Comparison of ENCODE assay signal across 9 cellular contexts in genomic region chr1:16204634-16205332, GRCh38. TPM values are rescaled to one million over a fixed set of nuclear protein-coding genes. Genes with fewer than 3 reads are reported as not detected.
DNase-seq lines count a peak whose midpoint lies in the region; ATAC-seq lines count a peak whose summit lies in the region.
"Had no signal": no experiment of that assay in that cellular context is flagged by ENCODE, and none has a peak within 500 bp of the region (broad histone marks: within the 10 kb centered on the region; RNA-seq: fewer than 3 reads in every experiment).

No MANE protein-coding gene starts in this region.

- ATAC-seq in naive thymus-derived CD8-positive, alpha-beta T cell, result no peak
- no peak for ATAC-seq in HG03196 (IDR thresholded peaks at IDR 0.05; ENCODE audit: unreplicated experiment)

- H4K8ac ChIP-seq in trophoblast cell (ENCODE audit: low read depth, low read length), result no peak overlapping the region

- H3K9ac ChIP-seq in trophoblast cell (ENCODE audit: low read length), result no peak overlapping the region

- H4K12ac ChIP-seq in trophoblast cell (ENCODE audit: low read depth, low read length), result no peak overlapping the region

- no peak overlapping the region for H3K4me2 ChIP-seq in trophoblast cell (ENCODE audit: low read length)

- H2BK5ac ChIP-seq in trophoblast cell (ENCODE audit: low read depth, low read length, poor library complexity), result no peak overlapping the region

- POLR2A ChIA-PET in naive thymus-derived CD8-positive, alpha-beta T cell (lab: Charles Lee), result interaction anchor here (0.6 kb wide), 1 partner anchor 35 kb away, joined by 3 read pairs; no protein-coding TSS in a partner anchor

- no peak overlapping the region for H3K18ac ChIP-seq in trophoblast cell (ENCODE audit: low read length)

- H3K27me3 Mint-ChIP-seq in activated naive CD8-positive, alpha-beta T cell treated with anti-CD3 and anti-CD28 coated beads for 36 hours, result no peaks in the 10 kb centered on the region
- H3K27me3 Mint-ChIP-seq in naive thymus-derived CD8-positive, alpha-beta T cell, result no peaks in the 10 kb centered on the region

- no peaks in the 10 kb centered on the region for H3K9me3 Mint-ChIP-seq in activated naive CD8-positive, alpha-beta T cell treated with anti-CD3 and anti-CD28 coated beads for 36 hours
- no peaks in the 10 kb centered on the region for H3K9me3 Mint-ChIP-seq in naive thymus-derived CD8-positive, alpha-beta T cell

- no CpG with 5 or more reads among the region's 12 CpGs for WGBS in trophoblast cell (ENCODE audit: extremely low coverage, insufficient coverage, insufficient read length)

- no peak overlapping the region for H2BK12ac ChIP-seq in trophoblast cell (ENCODE audit: low read length)

- H3K79me1 ChIP-seq in trophoblast cell (ENCODE audit: low read length), result peaks cover 15% of the 10 kb centered on the region

- H3K9me3 ChIP-seq in trophoblast cell (ENCODE audit: insufficient read depth, low read depth, low read length), result peaks cover 1% of the 10 kb centered on the region
- H3K9me3 ChIP-seq: thoracic aorta had no signal

- H3K4me1 ChIP-seq in trophoblast cell (ENCODE audit: control insufficient read depth in 1 of 2, insufficient read depth in 2 of 2, low read length in 2 of 2), result peaks cover 10 to 11% of the 10 kb centered on the region in 2 experiments

- no peak overlapping the region for H3K23ac ChIP-seq in trophoblast cell (ENCODE audit: low read length)

- H2BK120ac ChIP-seq in trophoblast cell (ENCODE audit: insufficient read depth, low read length, poor library complexity), result no peak overlapping the region

- peak; percentile 39 for DNase-seq in NCI-H1436 (lab: John Stamatoyannopoulos, UW)
- no peak for DNase-seq in NCI-H1436 treated with DMSO at 0.1 percent for 48 hours (lab: John Stamatoyannopoulos, UW)
- peak; percentile 54 for DNase-seq in NCI-H1092 treated with DMSO at 0.1 percent for 48 hours (lab: John Stamatoyannopoulos, UW)
- peak; percentile 52 for DNase-seq in activated naive CD8-positive, alpha-beta T cell treated with anti-CD3 and anti-CD28 coated beads for 36 hours
- peak in 8 of 10 donors; percentile 21 to 49 (median 36) for DNase-seq in naive thymus-derived CD8-positive, alpha-beta T cell
- DNase-seq in trophoblast cell, result no peak
- no peak for DNase-seq in NCI-H2171 (lab: John Stamatoyannopoulos, UW)

- no peak overlapping the region for H3K4me3 ChIP-seq in trophoblast cell (ENCODE audit: low read depth, low read length)
- H3K4me3 ChIP-seq: thoracic aorta had no signal

- H3K36me3 Mint-ChIP-seq in activated naive CD8-positive, alpha-beta T cell treated with anti-CD3 and anti-CD28 coated beads for 36 hours, result peaks cover 4% of the 10 kb centered on the region
- peaks cover 0 to 18% (median 4%) of the 10 kb centered on the region in 3 donors for H3K36me3 Mint-ChIP-seq in naive thymus-derived CD8-positive, alpha-beta T cell

- no peak overlapping the region for H4K91ac ChIP-seq in trophoblast cell (ENCODE audit: low read depth, low read length)

- H3K36me3 ChIP-seq in trophoblast cell (ENCODE audit: control insufficient read depth in 1 of 2, insufficient read depth in 2 of 2, low read length in 2 of 2), result peaks cover 22 to 26% of the 10 kb centered on the region in 2 experiments
- H3K36me3 ChIP-seq: thoracic aorta had no signal

- H3K4me3 Mint-ChIP-seq in activated naive CD8-positive, alpha-beta T cell treated with anti-CD3 and anti-CD28 coated beads for 36 hours, result no peak overlapping the region
- peak overlapping the region in 7 of 10 donors; percentile 14 to 67 (median 59) for H3K4me3 Mint-ChIP-seq in naive thymus-derived CD8-positive, alpha-beta T cell

- H2AK5ac ChIP-seq in trophoblast cell (ENCODE audit: low read length), result no peak overlapping the region

- no peak overlapping the region for H3K27ac ChIP-seq in trophoblast cell (ENCODE audit: low read depth, low read length)

- peaks cover 3% of the 10 kb centered on the region for H3K4me1 Mint-ChIP-seq in activated naive CD8-positive, alpha-beta T cell treated with anti-CD3 and anti-CD28 coated beads for 36 hours
- peaks cover 6 to 16% (median 12%) of the 10 kb centered on the region in 4 donors for H3K4me1 Mint-ChIP-seq in naive thymus-derived CD8-positive, alpha-beta T cell

- peaks cover 2% of the 10 kb centered on the region for H3K79me2 ChIP-seq in trophoblast cell (ENCODE audit: control insufficient read depth, insufficient read depth, low read length, poor library complexity)

- H3K27ac Mint-ChIP-seq in activated naive CD8-positive, alpha-beta T cell treated with anti-CD3 and anti-CD28 coated beads for 36 hours, result no peak overlapping the region
- peak overlapping the region in 7 of 10 donors; percentile 5 to 91 (median 56) for H3K27ac Mint-ChIP-seq in naive thymus-derived CD8-positive, alpha-beta T cell

- H3K14ac ChIP-seq in trophoblast cell (ENCODE audit: low read length), result no peak overlapping the region

- no peak overlapping the region for H2AFZ ChIP-seq in trophoblast cell (ENCODE audit: insufficient read depth, low read length, poor library complexity)

- no peak overlapping the region for H3K4ac ChIP-seq in trophoblast cell (ENCODE audit: low read depth, low read length)

- H3K27me3 ChIP-seq in trophoblast cell (ENCODE audit: insufficient read depth, low read length), result no peaks in the 10 kb centered on the region

RNA-seq across cellular contexts. Expression of gene ARHGEF19, which starts 7.7 kb away (rescaled TPM):
- total RNA-seq in activated naive CD8-positive, alpha-beta T cell treated with anti-CD3 and anti-CD28 coated beads for 36 hours, result 1 to 10 TPM; 4.4 to 4.5 TPM
- 10 to 100 TPM; 11.9 to 12.7 TPM for total RNA-seq in naive thymus-derived CD8-positive, alpha-beta T cell
- 1 to 10 TPM; 6.4 to 8.9 (median 7.7) TPM for polyA plus RNA-seq in naive thymus-derived CD8-positive, alpha-beta T cell
- 10.9 and 12.8 TPM in 2 replicates for polyA plus RNA-seq in trophoblast cell (2013)

RNA-seq across cellular contexts. Expression of gene CPLANE2, which starts 32.2 kb away (rescaled TPM):
- 1 to 10 TPM; 2.2 to 2.5 TPM for total RNA-seq in activated naive CD8-positive, alpha-beta T cell treated with anti-CD3 and anti-CD28 coated beads for 36 hours
- total RNA-seq in naive thymus-derived CD8-positive, alpha-beta T cell, result 1 to 10 TPM; 8.8 to 9.6 TPM
- 1 to 10 TPM; 1.7 to 2.9 (median 2.7) TPM for polyA plus RNA-seq in naive thymus-derived CD8-positive, alpha-beta T cell
- 1.8 and 4.1 TPM in 2 replicates for polyA plus RNA-seq in trophoblast cell (2013)

RNA-seq across cellular contexts. Expression of gene EPHA2, which starts 48.9 kb away (rescaled TPM):
- under 1 TPM in 1 of 2 experiments, not detected in 1; 0.08 TPM for total RNA-seq in activated naive CD8-positive, alpha-beta T cell treated with anti-CD3 and anti-CD28 coated beads for 36 hours
- total RNA-seq in naive thymus-derived CD8-positive, alpha-beta T cell, result not detected
- not detected for polyA plus RNA-seq in naive thymus-derived CD8-positive, alpha-beta T cell
- polyA plus RNA-seq in trophoblast cell (2013), result 27.6 and 30.3 TPM in 2 replicates

Comparison
In these comparisons a context has a peak if more than half of its experiments do, and no peak if none do; other contexts are left out.
1. DNase-seq: peak in NCI-H1436 (single experiment), NCI-H1092 treated with DMSO at 0.1 percent for 48 hours (single experiment), activated naive CD8-positive, alpha-beta T cell treated with anti-CD3 and anti-CD28 coated beads for 36 hours (single experiment) and naive thymus-derived CD8-positive, alpha-beta T cell (8 of 10); none in NCI-H1436 treated with DMSO at 0.1 percent for 48 hours (single experiment), trophoblast cell (0 of 2) and NCI-H2171 (single experiment).